In genomic region chr6:22079788-22080187, GRCh38 we compare ENCODE assay signal across 20 cellular contexts.
DNase-seq lines count a peak whose midpoint lies in the region; ATAC-seq and TF ChIP-seq lines count a peak whose summit lies in the region.
"Had no signal": no experiment of that assay in that cellular context is flagged by ENCODE, and none has a peak within 500 bp of the region (broad histone marks: within the 10 kb centered on the region; RNA-seq: fewer than 3 reads in every experiment).

No MANE protein-coding gene starts in this region.

- peak; percentile 78 for DNase-seq in GM23248
- no peak for DNase-seq in body of pancreas
- peak; percentile 56 for DNase-seq in foreskin melanocyte
- no peak for DNase-seq in NCI-H2081 (lab: John Stamatoyannopoulos, UW)
- no peak for DNase-seq in NCI-H146 treated with DMSO at 0.1 percent for 48 hours (lab: John Stamatoyannopoulos, UW; ENCODE audit: unreplicated experiment)
- DNase-seq: activated gamma-delta T cell treated with Interleukin-2 at 50 U/mL for 16 hours; amygdala; cortex of kidney; MM.1S; naive B cell; NCI-H1694 treated with DMSO at 0.1 percent for 48 hours; posterior cingulate gyrus; RPMI8226; stimulated activated CD4-positive, alpha-beta T cell treated with anti-CD3 and anti-CD28 coated beads, Interleukin-4, amount 100 ng/mL, for 24 hours; substantia nigra had no signal

- no peaks in the 10 kb centered on the region for H4K20me1 ChIP-seq in GM23248 (ENCODE audit: insufficient read depth)

- no peak for TF ChIP-seq CTCF in body of pancreas (IDR thresholded peaks at IDR 0.05)

- H3K4me3 ChIP-seq in GM23248 = no peak overlapping the region
- H3K4me3 ChIP-seq in body of pancreas = no peak overlapping the region
- H3K4me3 ChIP-seq in skeletal muscle satellite cell (ENCODE audit: low read length) = no peak overlapping the region
- H3K4me3 ChIP-seq: lung, smooth muscle cell had no signal

- H3K4me1 ChIP-seq in GM23248 (ENCODE audit: insufficient read depth) (0 out of 2 replicates have a peak, but pooled peaks cover 5% of the 10 kb centered on the region), body of pancreas (peaks cover 8% of the 10 kb centered on the region), skeletal muscle satellite cell (ENCODE audit: control insufficient read depth, insufficient read depth, low read length) (no peaks in the 10 kb centered on the region)

- H3K9me3 ChIP-seq in GM23248 (ENCODE audit: low read depth) (no peaks in the 10 kb centered on the region), body of pancreas (no peaks in the 10 kb centered on the region), skeletal muscle satellite cell (replicated peaks; ENCODE audit: low read length) (no peaks in the 10 kb centered on the region)

- H3K79me2 ChIP-seq in GM23248 (ENCODE audit: insufficient read depth) = no peaks in the 10 kb centered on the region

- no peaks in the 10 kb centered on the region for H3F3A ChIP-seq in GM23248 (ENCODE audit: insufficient read depth)

- no peak overlapping the region for H3K9ac ChIP-seq in GM23248
- H3K9ac ChIP-seq in skeletal muscle satellite cell (ENCODE audit: low read depth, low read length) = peak overlapping the region; percentile 17

- 41 to 54% methylated on average over 5 of the region's 5 CpGs for WGBS in GM23248 (ENCODE audit: low coverage in 1 of 2, low lambda C conversion rate in 2 of 2, missing lambda C conversion rate in 2 of 2), 2 experiments
- 64 to 79% methylated on average over 5 of the region's 5 CpGs for WGBS in body of pancreas, 2 donors

- in situ Hi-C loops in GM23248 (cut with MboI) = no loop called here

- H3K9me2 ChIP-seq in GM23248 (ENCODE audit: insufficient read depth) = no peaks in the 10 kb centered on the region

- peak; percentile 50 for ATAC-seq in body of pancreas
- no peak for ATAC-seq in GM18520 (IDR thresholded peaks at IDR 0.05; ENCODE audit: unreplicated experiment)

- TF ChIP-seq POLR2A in body of pancreas (IDR thresholded peaks at IDR 0.05) = no peak

- H2AFZ ChIP-seq in GM23248 = peak overlapping the region; percentile 26; the same call in 1 of the 2 replicates

- H3K27me3 ChIP-seq in GM23248 (replicated peaks; ENCODE audit: insufficient read depth) (no peaks in the 10 kb centered on the region), body of pancreas (no peaks in the 10 kb centered on the region), skeletal muscle satellite cell (ENCODE audit: control insufficient read depth, insufficient read depth, low read length) (no peaks in the 10 kb centered on the region)

- H3K36me3 ChIP-seq in GM23248 (ENCODE audit: low read depth) (no peaks in the 10 kb centered on the region), body of pancreas (replicated peaks in 1 of 2; ENCODE audit: insufficient read depth in 1 of 2, low read depth in 2 of 2) (no peaks in the 10 kb centered on the region), skeletal muscle satellite cell (ENCODE audit: insufficient read depth, low read length) (no peaks in the 10 kb centered on the region)

- no peak overlapping the region for H3K4me2 ChIP-seq in GM23248 (ENCODE audit: unreplicated experiment)
- peak overlapping the region; percentile 31 for H3K4me2 ChIP-seq in skeletal muscle satellite cell (ENCODE audit: low read length)
- H3K4me2 ChIP-seq: smooth muscle cell had no signal

- intact Hi-C loops in body of pancreas (cut with DNase I) = no loop called here

- H3K27ac ChIP-seq in GM23248 = peak overlapping the region; percentile 36; the same call in 1 of the 2 replicates
- no peak overlapping the region for H3K27ac ChIP-seq in body of pancreas
- H3K27ac ChIP-seq: C4-2B had no signal

Comparison
In these comparisons a context has a peak if more than half of its experiments do, and no peak if none do; other contexts are left out.
1. DNase-seq: peak in GM23248 (single experiment) and foreskin melanocyte (single experiment); none in body of pancreas (0 of 4), NCI-H2081 (0 of 2) and NCI-H146 treated with DMSO at 0.1 percent for 48 hours (single experiment).